Comparison of ENCODE assay signal across 2 cellular contexts in genomic region chr6:34549804-34550202, GRCh38.
TF ChIP-seq lines count a peak whose summit lies in the region.

No MANE protein-coding gene starts in this region.

TF ChIP-seq in HepG2, 621 proteins besides CTCF, POLR2A, EP300 and RAD21:
- TF ChIP-seq GLI4 (CRISPR knock-in tag; IDR thresholded peaks at IDR 0.05; ENCODE audit: borderline replicate concordance) = no peak
- no peak for TF ChIP-seq MAF1 (CRISPR knock-in tag; IDR thresholded peaks at IDR 0.05; ENCODE audit: borderline replicate concordance)
- TF ChIP-seq ZNF251 (CRISPR knock-in tag; IDR thresholded peaks at IDR 0.05) = no peak
- no peak for TF ChIP-seq PRDM10 (CRISPR knock-in tag; IDR thresholded peaks at IDR 0.05; ENCODE audit: low read depth)
- no peak for TF ChIP-seq KDM5A (IDR thresholded peaks at IDR 0.05; ENCODE audit: borderline replicate concordance, low read length)
- TF ChIP-seq FOXO4 (CRISPR knock-in tag; conservative IDR thresholded peaks at IDR 0.05) = no peak
- TF ChIP-seq, protein P1, sequence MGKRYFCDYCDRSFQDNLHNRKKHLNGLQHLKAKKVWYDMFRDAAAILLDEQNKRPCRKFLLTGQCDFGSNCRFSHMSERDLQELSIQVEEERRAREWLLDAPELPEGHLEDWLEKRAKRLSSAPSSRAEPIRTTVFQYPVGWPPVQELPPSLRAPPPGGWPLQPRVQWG (CRISPR knock-in tag; IDR thresholded peaks at IDR 0.05; ENCODE audit: borderline replicate concordance, low read depth) = no peak
- TF ChIP-seq ZNF879 (CRISPR knock-in tag; IDR thresholded peaks at IDR 0.05) = no peak
- TF ChIP-seq ELF4 (CRISPR knock-in tag; IDR thresholded peaks at IDR 0.05; ENCODE audit: borderline replicate concordance) = no peak
- no peak for TF ChIP-seq SMAD9 (CRISPR knock-in tag; IDR thresholded peaks at IDR 0.05)
- TF ChIP-seq SALL1 (CRISPR knock-in tag; IDR thresholded peaks at IDR 0.05) = no peak
- TF ChIP-seq TFE3 (CRISPR knock-in tag; IDR thresholded peaks at IDR 0.05) = no peak
- TF ChIP-seq NFE2 (CRISPR knock-in tag; IDR thresholded peaks at IDR 0.05) = no peak
- no peak for TF ChIP-seq TCF7 (IDR thresholded peaks at IDR 0.05; ENCODE audit: low read depth)
- TF ChIP-seq, protein P2, sequence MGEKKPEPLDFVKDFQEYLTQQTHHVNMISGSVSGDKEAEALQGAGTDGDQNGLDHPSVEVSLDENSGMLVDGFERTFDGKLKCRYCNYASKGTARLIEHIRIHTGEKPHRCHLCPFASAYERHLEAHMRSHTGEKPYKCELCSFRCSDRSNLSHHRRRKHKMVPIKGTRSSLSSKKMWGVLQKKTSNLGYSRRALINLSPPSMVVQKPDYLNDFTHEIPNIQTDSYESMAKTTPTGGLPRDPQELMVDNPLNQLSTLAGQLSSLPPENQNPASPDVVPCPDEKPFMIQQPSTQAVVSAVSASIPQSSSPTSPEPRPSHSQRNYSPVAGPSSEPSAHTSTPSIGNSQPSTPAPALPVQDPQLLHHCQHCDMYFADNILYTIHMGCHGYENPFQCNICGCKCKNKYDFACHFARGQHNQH (CRISPR knock-in tag; IDR thresholded peaks at IDR 0.05) = no peak
- no peak for TF ChIP-seq KAT7 (CRISPR knock-in tag; IDR thresholded peaks at IDR 0.05; ENCODE audit: borderline replicate concordance)
- TF ChIP-seq SP140L (CRISPR knock-in tag; IDR thresholded peaks at IDR 0.05; ENCODE audit: borderline replicate concordance) = no peak
- TF ChIP-seq DDIT3 (CRISPR knock-in tag; IDR thresholded peaks at IDR 0.05) = no peak
- no peak for TF ChIP-seq ZNF275 (CRISPR knock-in tag; IDR thresholded peaks at IDR 0.05; ENCODE audit: borderline replicate concordance)

TF ChIP-seq in K562, 482 proteins besides CTCF, POLR2A, EP300 and RAD21:
- no peak for TF ChIP-seq PHB2 (IDR thresholded peaks at IDR 0.05; ENCODE audit: low read depth)
- 0 out of 2 replicates have a peak, but pooled peaks have one; percentile 12 for TF ChIP-seq ZBTB7A (IDR thresholded peaks at IDR 0.05; ENCODE audit: borderline replicate concordance, control insufficient read depth, low read depth, low read length)
- TF ChIP-seq SOX6 (IDR thresholded peaks at IDR 0.05) = no peak
- no peak for TF ChIP-seq POLR2AphosphoS2 (IDR thresholded peaks at IDR 0.05; ENCODE audit: low read length)
- TF ChIP-seq CREM (IDR thresholded peaks at IDR 0.05; ENCODE audit: low read depth) = no peak
- no peak for TF ChIP-seq RBBP5 (IDR thresholded peaks at IDR 0.05; ENCODE audit: borderline replicate concordance, insufficient read depth, low read length, poor library complexity, severe bottlenecking)
- TF ChIP-seq, protein P3, sequence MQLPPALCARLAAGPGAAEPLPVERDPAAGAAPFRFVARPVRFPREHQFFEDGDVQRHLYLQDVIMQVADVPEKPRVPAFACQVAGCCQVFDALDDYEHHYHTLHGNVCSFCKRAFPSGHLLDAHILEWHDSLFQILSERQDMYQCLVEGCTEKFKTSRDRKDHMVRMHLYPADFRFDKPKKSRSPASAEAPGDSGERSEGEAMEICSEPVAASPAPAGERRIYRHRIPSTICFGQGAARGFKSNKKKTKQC (CRISPR knock-in tag; IDR thresholded peaks at IDR 0.05) = no peak
- no peak for TF ChIP-seq ARID2 (IDR thresholded peaks at IDR 0.05)
- TF ChIP-seq CXXC5 (CRISPR knock-in tag; IDR thresholded peaks at IDR 0.05) = no peak
- TF ChIP-seq PHB (CRISPR knock-in tag; IDR thresholded peaks at IDR 0.05) = no peak
- TF ChIP-seq HMG20B (CRISPR knock-in tag; IDR thresholded peaks at IDR 0.05) = no peak
- TF ChIP-seq POLR2AphosphoS5 (IDR thresholded peaks at IDR 0.05; ENCODE audit: control insufficient read depth, insufficient read depth, low read depth, low read length) = no peak
- TF ChIP-seq ETV6 (IDR thresholded peaks at IDR 0.05; ENCODE audit: borderline replicate concordance in 1 of 2, low read depth in 2 of 2, low read length in 1 of 2) = no peak
- TF ChIP-seq ETV6 (CRISPR knock-in tag; IDR thresholded peaks at IDR 0.05; ENCODE audit: borderline replicate concordance) = no peak
- TF ChIP-seq NFIC (IDR thresholded peaks at IDR 0.05) = peak; percentile 60
